Comparison of ENCODE assay signal across 1 cellular context in the genomic region with DNA sequence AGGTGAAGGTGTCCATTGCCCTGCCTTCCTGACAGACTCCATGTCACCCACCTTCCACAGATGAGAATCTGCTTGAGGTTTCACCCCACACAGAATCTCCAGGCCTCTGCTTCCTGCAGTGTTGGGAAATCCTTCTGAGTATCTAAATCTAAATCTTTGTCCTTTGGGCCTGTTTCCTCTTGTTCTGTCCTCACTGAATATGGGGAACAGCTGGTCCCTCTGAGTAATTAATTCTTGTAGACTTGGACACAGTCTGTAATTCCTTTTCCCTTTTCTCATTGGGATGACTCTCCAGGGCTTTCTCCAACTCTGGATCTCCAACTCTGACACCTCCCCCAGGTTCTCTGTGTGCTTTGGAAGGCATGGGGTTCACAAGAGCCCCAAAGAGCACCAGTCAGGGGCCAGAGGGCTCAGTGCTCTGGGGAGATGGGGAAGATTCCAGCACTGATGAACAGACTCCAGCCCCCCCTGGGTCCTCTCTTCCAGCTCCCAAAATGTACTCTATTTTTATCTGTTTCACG.
TF ChIP-seq lines count a peak whose summit lies in the region.

No MANE protein-coding gene starts in this region.

TF ChIP-seq in H1, 55 proteins besides CTCF, POLR2A, EP300 and RAD21:
- no peak for TF ChIP-seq PHF8 (conservative IDR thresholded peaks at IDR 0.05; ENCODE audit: low read depth, low read length)
- no peak for TF ChIP-seq SRF (IDR thresholded peaks at IDR 0.05; ENCODE audit: low read depth, low read length)
